In the genomic region with DNA sequence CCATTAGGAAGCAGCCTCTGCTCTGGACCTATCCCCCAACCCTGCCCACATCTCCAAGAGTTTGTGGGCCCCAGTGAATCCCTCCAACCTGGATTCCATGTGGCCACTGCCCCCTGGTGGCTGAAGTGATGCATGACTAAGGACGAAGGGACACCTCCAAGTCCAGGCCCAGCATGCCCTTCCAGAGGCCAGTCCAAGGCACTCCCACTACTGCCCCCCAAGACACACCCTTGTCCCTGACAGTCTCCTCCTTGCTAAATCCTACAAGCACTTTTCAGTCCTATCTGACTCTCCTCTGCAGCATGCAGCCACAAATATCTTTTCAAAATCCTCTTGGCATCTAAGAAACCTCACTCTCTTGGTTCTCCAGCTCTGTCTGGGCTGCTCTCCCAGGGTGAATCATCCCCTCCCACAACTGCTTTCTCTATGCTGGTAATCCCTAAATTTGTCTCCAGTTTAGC, we compare ENCODE assay signal across 8 cellular contexts. TPM values are rescaled to one million over a fixed set of nuclear protein-coding genes. Genes with fewer than 3 reads are reported as not detected.
DNase-seq lines count a peak whose midpoint lies in the region; ATAC-seq, FAIRE-seq and TF ChIP-seq lines count a peak whose summit lies in the region.

No MANE protein-coding gene starts in this region.

- no peak overlapping the region for H3K9ac ChIP-seq in astrocyte (ENCODE audit: low read length)

- no peak overlapping the region for H3K27ac ChIP-seq in astrocyte (ENCODE audit: low read depth, low read length)
- no peak overlapping the region for H3K27ac ChIP-seq in small intestine (ENCODE audit: low read depth in 1 of 2, low read length in 1 of 2)

- H2AFZ ChIP-seq in astrocyte (ENCODE audit: low read depth, low read length) = peak overlapping the region; percentile 24

- peak overlapping the region; percentile 14 for H3K27ac Mint-ChIP-seq in astrocyte (ENCODE audit: unreplicated experiment)

- ATAC-seq in HG03196 (IDR thresholded peaks at IDR 0.05; ENCODE audit: unreplicated experiment) (no peak), HG02885 (IDR thresholded peaks at IDR 0.05; ENCODE audit: poor library complexity, unreplicated experiment) (no peak)

- H3K4me1 Mint-ChIP-seq in astrocyte (ENCODE audit: low read depth, unreplicated experiment) = peaks cover 15% of the 10 kb centered on the region

- H3K79me2 ChIP-seq in astrocyte (ENCODE audit: insufficient read depth, low read length) = no peaks in the 10 kb centered on the region

- H3K36me3 ChIP-seq in astrocyte (ENCODE audit: insufficient read depth, low read length) (no peaks in the 10 kb centered on the region), small intestine (ENCODE audit: control insufficient read depth in 2 of 2, insufficient read depth in 2 of 2, low read length in 2 of 2) (no peaks in the 10 kb centered on the region)

- FAIRE-seq in astrocyte (lab: Jason Lieb, UNC) (peak; percentile 77), small intestine (lab: Jason Lieb, UNC) (no peak)

- 0 to 10% (median 7%) methylated on average over 1 of the region's 1 CpG for WGBS in small intestine, 3 donors

- peak overlapping the region; percentile 45 for H3K4me3 Mint-ChIP-seq in astrocyte (ENCODE audit: unreplicated experiment)

- H3K27me3 Mint-ChIP-seq in astrocyte (ENCODE audit: low read depth, unreplicated experiment) = peaks cover 36% of the 10 kb centered on the region

- H3K27me3 ChIP-seq in astrocyte (ENCODE audit: insufficient read depth, low read length) (peaks cover 21% of the 10 kb centered on the region), small intestine (ENCODE audit: control insufficient read depth in 2 of 2, insufficient read depth in 2 of 2, low read length in 2 of 2) (peaks cover 0 to 10% of the 10 kb centered on the region in 2 donors)

- peaks cover 7% of the 10 kb centered on the region for H3K4me1 ChIP-seq in astrocyte (ENCODE audit: insufficient read depth, low read length)
- H3K4me1 ChIP-seq in small intestine (ENCODE audit: control insufficient read depth in 2 of 2, insufficient read depth in 1 of 2, low read depth in 1 of 2, low read length in 1 of 2) = peaks cover 0 to 4% of the 10 kb centered on the region in 2 donors

- no peaks in the 10 kb centered on the region for H3K9me3 ChIP-seq in astrocyte (ENCODE audit: insufficient read depth, low read depth, low read length)
- H3K9me3 ChIP-seq in small intestine (ENCODE audit: control insufficient read depth, low read depth) = no peaks in the 10 kb centered on the region

- TF ChIP-seq CTCF in GM12801 (IDR thresholded peaks at IDR 0.05; ENCODE audit: extremely low read depth, insufficient read length) (peak; percentile 1), astrocyte (IDR thresholded peaks at IDR 0.05; ENCODE audit: insufficient read depth, low read depth, low read length) (peak; percentile 72)

- DNase-seq in NCI-H146 (lab: John Stamatoyannopoulos, UW) = peak; percentile 87
- peak; percentile 68 for DNase-seq in T-helper 9 cell
- DNase-seq in astrocyte (ENCODE audit: low read depth) = peak; percentile 80
- DNase-seq in hypothalamus (lab: John Stamatoyannopoulos, UW) = peak in 48 of 51 donors; percentile 10 to 83 (median 56)
- peak; percentile 77 for DNase-seq in small intestine

- H4K20me1 ChIP-seq in astrocyte (ENCODE audit: insufficient read depth, low read length) = no peaks in the 10 kb centered on the region

- peaks cover 2% of the 10 kb centered on the region for H3K36me3 Mint-ChIP-seq in astrocyte (ENCODE audit: low read depth, unreplicated experiment)

- H3K4me3 ChIP-seq in astrocyte (ENCODE audit: insufficient read depth, low read depth, low read length) = no peak overlapping the region
- H3K4me3 ChIP-seq in small intestine (ENCODE audit: low read depth in 1 of 2, low read length in 2 of 2) = no peak overlapping the region

- peak overlapping the region; percentile 12 for H3K4me2 ChIP-seq in astrocyte (ENCODE audit: low read length)

- H3K9me3 Mint-ChIP-seq in astrocyte (ENCODE audit: unreplicated experiment) = no peaks in the 10 kb centered on the region

RNA-seq across cellular contexts. Expression of a gene that starts 33.0 kb away (rescaled TPM):
- total RNA-seq in astrocyte = 24.4 and 26.1 TPM in 2 replicates
- 10 to 100 TPM; 22.8 to 41.3 (median 38.5) TPM for polyA plus RNA-seq in small intestine

RNA-seq across cellular contexts. Expression of a gene that starts 35.7 kb away (rescaled TPM):
- 20.2 and 21.6 TPM in 2 replicates for total RNA-seq in astrocyte
- 1 to 10 TPM; 3.2 to 4.8 (median 4.0) TPM for polyA plus RNA-seq in small intestine

RNA-seq across cellular contexts. Expression of a gene that starts 52.2 kb away (rescaled TPM):
- 7.7 and 8.3 TPM in 2 replicates for total RNA-seq in astrocyte
- polyA plus RNA-seq in small intestine = 1 to 10 TPM in 2 of 3 donors, under 1 TPM in 1; 0.45 to 2.1 (median 1.6) TPM

RNA-seq across cellular contexts. Expression of a gene that starts 58.0 kb away (rescaled TPM):
- 49.5 and 50.3 TPM in 2 replicates for total RNA-seq in astrocyte
- 10 to 100 TPM; 48.5 to 70.9 (median 70.3) TPM for polyA plus RNA-seq in small intestine
